Comparison of ENCODE assay signal across 8 cellular contexts in genomic region chr11:129861702-129862107, GRCh38. TPM values are rescaled to one million over a fixed set of nuclear protein-coding genes. Genes with fewer than 3 reads are reported as not detected.
DNase-seq lines count a peak whose midpoint lies in the region; ATAC-seq and TF ChIP-seq lines count a peak whose summit lies in the region.

No MANE protein-coding gene starts in this region.

- H3K9me3 ChIP-seq in Panc1 (ENCODE audit: control insufficient read depth, insufficient read depth, low read depth, low read length) (no peaks in the 10 kb centered on the region), fibroblast of lung (ENCODE audit: control insufficient read depth, insufficient read depth, low read depth, low read length) (no peaks in the 10 kb centered on the region), osteoblast (ENCODE audit: low read depth, low read length) (no peaks in the 10 kb centered on the region)

- ATAC-seq in Panc1 = peak; percentile 93
- no peak for ATAC-seq in HG03520 (IDR thresholded peaks at IDR 0.05; ENCODE audit: unreplicated experiment)
- no peak for ATAC-seq in GM18517 (IDR thresholded peaks at IDR 0.05; ENCODE audit: unreplicated experiment)

- H4K20me1 ChIP-seq in fibroblast of lung (ENCODE audit: control insufficient read depth, extremely low read depth, insufficient read depth, low read length) (no peaks in the 10 kb centered on the region), osteoblast (ENCODE audit: insufficient read depth, low read length) (no peaks in the 10 kb centered on the region)

- H3K36me3 ChIP-seq in Panc1 (ENCODE audit: control insufficient read depth, insufficient read depth, low read length) = peaks cover 3% of the 10 kb centered on the region; the same call in 1 of the 2 replicates
- peaks cover 14% of the 10 kb centered on the region for H3K36me3 ChIP-seq in fibroblast of lung (ENCODE audit: control insufficient read depth, insufficient read depth, low read length)
- H3K36me3 ChIP-seq in osteoblast (ENCODE audit: insufficient read depth, low read length) = peaks cover 17% of the 10 kb centered on the region

- BruUV-seq in Panc1 (replicated peaks; lab: Mats Ljungman, UMichigan) = no TSS peak

- H3K79me2 ChIP-seq in fibroblast of lung (ENCODE audit: control insufficient read depth, insufficient read depth, low read length) = no peaks in the 10 kb centered on the region
- no peaks in the 10 kb centered on the region for H3K79me2 ChIP-seq in osteoblast (ENCODE audit: insufficient read depth, low read length)

- peaks cover 25% of the 10 kb centered on the region for H3K4me1 ChIP-seq in Panc1 (ENCODE audit: control insufficient read depth, insufficient read depth, low read length)
- peaks cover 3% of the 10 kb centered on the region for H3K4me1 ChIP-seq in fibroblast of lung (ENCODE audit: control insufficient read depth, extremely low read depth, insufficient read depth, low read length)
- H3K4me1 ChIP-seq in osteoblast (ENCODE audit: insufficient read depth, low read length) = peaks cover 10% of the 10 kb centered on the region

- intact Hi-C loops in Panc1 (cut with micrococcal nuclease; ENCODE audit: unreplicated experiment) = no loop called here
- intact Hi-C loops in dorsolateral prefrontal cortex (cut with DNase I) = no loop called here

- H3K27ac ChIP-seq in Panc1 (ENCODE audit: low read length) (peak overlapping the region; percentile 77), fibroblast of lung (ENCODE audit: insufficient read depth, low read length) (no peak overlapping the region), osteoblast (ENCODE audit: low read depth, low read length) (peak overlapping the region; percentile 45), dorsolateral prefrontal cortex (peak overlapping the region in 2 of 59 donors; percentile 31 to 36)

- H2AFZ ChIP-seq in fibroblast of lung (ENCODE audit: low read length) = no peak overlapping the region
- H2AFZ ChIP-seq in osteoblast (ENCODE audit: low read length) = no peak overlapping the region

- in situ Hi-C loops in Caki2 (cut with HindIII; ENCODE audit: low pct_unique_long_range_greater_than_20kb, low sequenced_read_pairs) = no loop called here
- in situ Hi-C loops in Panc1 (cut with HindIII; ENCODE audit: low pct_unique_long_range_greater_than_20kb, low sequenced_read_pairs) = no loop called here

- DNase-seq in Caki2 (ENCODE audit: low read depth) (peak; percentile 85), Panc1 (ENCODE audit: low read depth, low spot score) (peak; percentile 83), fibroblast of lung (ENCODE audit: low read depth in 2 of 2) (peak; percentile 90 to 97), osteoblast (ENCODE audit: insufficient read length, low spot score, missing footprints) (peak; percentile 97), NCI-H1694 (lab: John Stamatoyannopoulos, UW) (no peak), dorsolateral prefrontal cortex (no peak)

- CTCF ChIA-PET in Panc1 (lab: Charles Lee) = interaction anchor here (0.7 kb wide), 2 partner anchors 175 to 359 kb away, joined by 4 to 5 read pairs; no protein-coding TSS in a partner anchor

- POLR2A ChIA-PET in Panc1 (lab: Charles Lee) = interaction anchor here (0.6 kb wide), 2 partner anchors 34 to 464 kb away, joined by 3 to 4 read pairs; partner anchors contain the start of gene NFRKB

- H3K4me3 ChIP-seq in Panc1 (ENCODE audit: low read depth in 2 of 2, low read length in 2 of 2) (no peak overlapping the region), fibroblast of lung (replicated peaks in 1 of 4; ENCODE audit: control extremely low read depth in 1 of 4, insufficient read depth in 1 of 4, low read depth in 3 of 4, low read length in 4 of 4) (no peak overlapping the region), osteoblast (ENCODE audit: insufficient read depth, low read length) (no peak overlapping the region), dorsolateral prefrontal cortex (no peak overlapping the region)

- TF ChIP-seq CTCF in Panc1 (IDR thresholded peaks at IDR 0.05) (no peak), fibroblast of lung (conservative IDR thresholded peaks at IDR 0.05 in 1 of 2, IDR thresholded peaks at IDR 0.05 in 1 of 2; ENCODE audit: low read depth in 1 of 2, low read length in 2 of 2) (no peak), osteoblast (IDR thresholded peaks at IDR 0.05; ENCODE audit: extremely low read depth, low read depth, low read length) (no peak), dorsolateral prefrontal cortex (IDR thresholded peaks at IDR 0.05 in 54 of 56, conservative IDR thresholded peaks at IDR 0.05 in 2 of 56; ENCODE audit: low read depth in 1 of 56, partially characterized antibody in 56 of 56) (no peak)

- no peak overlapping the region for H3K4me2 ChIP-seq in fibroblast of lung (ENCODE audit: extremely low read depth, insufficient read depth, low read length)
- peak overlapping the region; percentile 14 for H3K4me2 ChIP-seq in osteoblast (ENCODE audit: insufficient read depth, low read length)

- no peak overlapping the region for H3K9ac ChIP-seq in fibroblast of lung (ENCODE audit: insufficient read depth, low read length)

- no peaks in the 10 kb centered on the region for H3K27me3 ChIP-seq in Panc1 (ENCODE audit: control insufficient read depth, insufficient read depth, low read length)
- H3K27me3 ChIP-seq in fibroblast of lung (ENCODE audit: control insufficient read depth, insufficient read depth, low read length) = no peaks in the 10 kb centered on the region
- no peaks in the 10 kb centered on the region for H3K27me3 ChIP-seq in osteoblast (ENCODE audit: insufficient read depth, low read length)
- H3K27me3 ChIP-seq in dorsolateral prefrontal cortex = no peaks in the 10 kb centered on the region

RNA-seq across cellular contexts. Expression of gene NFRKB, which starts 33.7 kb away (rescaled TPM):
- 3.6 and 6.3 TPM in 2 replicates for total RNA-seq in Caki2 (2014; rRNA removed; shearing (Covaris generic); ENCODE audit: low replicate concordance)
- total RNA-seq in Panc1 (2021; ENCODE audit: unreplicated experiment) (58.8 TPM), fibroblast of lung (10.7 and 13.6 TPM in 2 replicates), osteoblast (15.2 and 18.9 TPM in 2 replicates), dorsolateral prefrontal cortex (10 to 100 TPM; 15.4 to 34.0 (median 23.6) TPM)
- polyA plus RNA-seq in Panc1 (2012; ENCODE audit: insufficient read length) = 33.7 TPM
- polyA plus RNA-seq in fibroblast of lung = 11.9 and 15.9 TPM in 2 replicates
- polyA plus RNA-seq in fibroblast of lung (2012) = 8.7 and 10.3 TPM in 2 replicates
- polyA minus RNA-seq in fibroblast of lung (ENCODE audit: low replicate concordance) = 14.5 and 18.1 TPM in 2 replicates

RNA-seq across cellular contexts. Expression of gene TMEM45B, which starts 46.1 kb away (rescaled TPM):
- total RNA-seq in Caki2 (2014; rRNA removed; shearing (Covaris generic); ENCODE audit: low replicate concordance) = 0.61 and 2.3 TPM in 2 replicates
- total RNA-seq in Panc1 (2021; ENCODE audit: unreplicated experiment) = 2.6 TPM
- 1.7 TPM for polyA plus RNA-seq in Panc1 (2012; ENCODE audit: insufficient read length)
- total RNA-seq in fibroblast of lung = not detected in 2 replicates
- not detected in 2 replicates for polyA plus RNA-seq in fibroblast of lung
- polyA plus RNA-seq in fibroblast of lung (2012) = not detected in 2 replicates
- not detected in 2 replicates for polyA minus RNA-seq in fibroblast of lung (ENCODE audit: low replicate concordance)
- total RNA-seq in osteoblast = not detected in 2 replicates
- 1 to 10 TPM in 24 of 120 experiments, under 1 TPM in 78, not detected in 18; 0.18 to 2.3 (median 0.69) TPM for total RNA-seq in dorsolateral prefrontal cortex

Comparison
In these comparisons a context has a peak if more than half of its experiments do, and no peak if none do; other contexts are left out.
1. DNase-seq: peak in Caki2 (single experiment), Panc1 (single experiment), fibroblast of lung (2 of 2) and osteoblast (single experiment); none in NCI-H1694 (single experiment) and dorsolateral prefrontal cortex (0 of 10).